Comparison of ENCODE assay signal across 10 cellular contexts in genomic region chr16:27174007-27174406, GRCh38. TPM values are rescaled to one million over a fixed set of nuclear protein-coding genes. Genes with fewer than 3 reads are reported as not detected.
A peak's percentile ranks its signal among the peaks of the same experiment; 100 is the strongest.
DNase-seq lines count a peak whose midpoint lies in the region; ATAC-seq and TF ChIP-seq lines count a peak whose summit lies in the region.
"Had no signal": no experiment of that assay in that cellular context is flagged by ENCODE, and none has a peak within 500 bp of the region (broad histone marks: within the 10 kb centered on the region; RNA-seq: fewer than 3 reads in every experiment).

No MANE protein-coding gene starts in this region.

- peaks cover 5% of the 10 kb centered on the region for H3K27me3 Mint-ChIP-seq in CD4-positive, CD25-positive, alpha-beta regulatory T cell
- no peaks in the 10 kb centered on the region for H3K27me3 Mint-ChIP-seq in progenitor cell of endocrine pancreas

- peak; percentile 74 to 84 for ATAC-seq in CD4-positive, CD25-positive, alpha-beta regulatory T cell (ENCODE audit: low read depth in 2 of 2)
- no peak for ATAC-seq in GM18870 (IDR thresholded peaks at IDR 0.05; ENCODE audit: unreplicated experiment)

- H3K36me3 ChIP-seq in CD4-positive, CD25-positive, alpha-beta regulatory T cell (ENCODE audit: control insufficient read depth, insufficient read depth, low read length), result no peaks in the 10 kb centered on the region
- H3K36me3 ChIP-seq: tibial artery had no signal

- peak; percentile 22 to 92 (median 74) for DNase-seq in CD4-positive, CD25-positive, alpha-beta regulatory T cell
- DNase-seq in NCI-H2171 (lab: John Stamatoyannopoulos, UW) (peak; percentile 75), epithelial cell of prostate (ENCODE audit: low read depth, low spot score) (no peak), dedifferentiated amniotic fluid mesenchymal stem cell (ENCODE audit: extremely low spot score) (no peak), progenitor cell of endocrine pancreas (ENCODE audit: low spot score, unreplicated experiment) (no peak), GM20000 (ENCODE audit: low spot score) (no peak)
- DNase-seq in activated CD4-positive, alpha-beta T cell treated with anti-CD3 and anti-CD28 coated beads, Interleukin-2, amount 50 U/mL, for 1 hour, result peak; percentile 56
- DNase-seq: tibial artery had no signal

- H3K4me1 Mint-ChIP-seq in CD4-positive, CD25-positive, alpha-beta regulatory T cell, result peaks cover 21 to 70% (median 40%) of the 10 kb centered on the region in 4 donors
- no peaks in the 10 kb centered on the region for H3K4me1 Mint-ChIP-seq in progenitor cell of endocrine pancreas (ENCODE audit: low read depth)
- H3K4me1 Mint-ChIP-seq: neural crest cell had no signal

- peak overlapping the region; percentile 63 for H3K4me3 ChIP-seq in CD4-positive, CD25-positive, alpha-beta regulatory T cell (ENCODE audit: low read depth, low read length)
- H3K4me3 ChIP-seq: tibial artery had no signal

- no peaks in the 10 kb centered on the region for H3K27me3 ChIP-seq in CD4-positive, CD25-positive, alpha-beta regulatory T cell (ENCODE audit: control insufficient read depth, insufficient read depth, low read length)

- peak overlapping the region; percentile 29 to 87 (median 72) for H3K4me3 Mint-ChIP-seq in CD4-positive, CD25-positive, alpha-beta regulatory T cell
- H3K4me3 Mint-ChIP-seq in progenitor cell of endocrine pancreas (ENCODE audit: low read depth), result no peak overlapping the region
- H3K4me3 Mint-ChIP-seq: neural crest cell had no signal

- H3K27ac Mint-ChIP-seq in CD4-positive, CD25-positive, alpha-beta regulatory T cell, result peak overlapping the region; percentile 22 to 97 (median 97)
- no peak overlapping the region for H3K27ac Mint-ChIP-seq in progenitor cell of endocrine pancreas

- H3K4me1 ChIP-seq in CD4-positive, CD25-positive, alpha-beta regulatory T cell (ENCODE audit: control insufficient read depth, insufficient read depth, low read length, poor library complexity, severe bottlenecking), result peaks cover 49% of the 10 kb centered on the region
- H3K4me1 ChIP-seq: tibial artery had no signal

- peaks cover 0 to 5% (median 0%) of the 10 kb centered on the region in 7 donors for H3K9me3 Mint-ChIP-seq in CD4-positive, CD25-positive, alpha-beta regulatory T cell
- H3K9me3 Mint-ChIP-seq in progenitor cell of endocrine pancreas (ENCODE audit: low read depth), result peaks cover 3% of the 10 kb centered on the region

- H3K36me3 Mint-ChIP-seq in CD4-positive, CD25-positive, alpha-beta regulatory T cell, result no peaks in the 10 kb centered on the region
- no peaks in the 10 kb centered on the region for H3K36me3 Mint-ChIP-seq in progenitor cell of endocrine pancreas (ENCODE audit: insufficient read depth)

- no peaks in the 10 kb centered on the region for H3K9me3 ChIP-seq in CD4-positive, CD25-positive, alpha-beta regulatory T cell (ENCODE audit: control insufficient read depth in 2 of 2, low read length in 2 of 2)
- H3K9me3 ChIP-seq: tibial artery had no signal

- H3K27ac ChIP-seq in CD4-positive, CD25-positive, alpha-beta regulatory T cell (ENCODE audit: insufficient read depth, low read length, poor library complexity, severe bottlenecking), result peak overlapping the region; percentile 60
- H3K27ac ChIP-seq in epithelial cell of prostate, result peak overlapping the region; percentile 44
- H3K27ac ChIP-seq: tibial artery had no signal

- TF ChIP-seq CTCF in progenitor cell of endocrine pancreas (IDR thresholded peaks at IDR 0.05; ENCODE audit: unreplicated experiment), result no peak
- TF ChIP-seq CTCF in GM20000 (IDR thresholded peaks at IDR 0.05; ENCODE audit: extremely low read depth, missing control alignments), result no peak

RNA-seq across cellular contexts. Expression of gene KDM8, which starts 29.3 kb away (rescaled TPM):
- 14.7 TPM for total RNA-seq in CD4-positive, CD25-positive, alpha-beta regulatory T cell
- 1 to 10 TPM; 2.8 to 8.8 (median 4.3) TPM for polyA plus RNA-seq in CD4-positive, CD25-positive, alpha-beta regulatory T cell
- total RNA-seq in progenitor cell of endocrine pancreas, result 12.5 and 14.4 TPM in 2 replicates

Comparison
In these comparisons a context has a peak if more than half of its experiments do, and no peak if none do; other contexts are left out.
1. DNase-seq: peak in CD4-positive, CD25-positive, alpha-beta regulatory T cell (3 of 3), NCI-H2171 (single experiment) and activated CD4-positive, alpha-beta T cell treated with anti-CD3 and anti-CD28 coated beads, Interleukin-2, amount 50 U/mL, for 1 hour (single experiment); none in epithelial cell of prostate (single experiment), dedifferentiated amniotic fluid mesenchymal stem cell (single experiment), progenitor cell of endocrine pancreas (single experiment) and GM20000 (single experiment).